In the genomic region with DNA sequence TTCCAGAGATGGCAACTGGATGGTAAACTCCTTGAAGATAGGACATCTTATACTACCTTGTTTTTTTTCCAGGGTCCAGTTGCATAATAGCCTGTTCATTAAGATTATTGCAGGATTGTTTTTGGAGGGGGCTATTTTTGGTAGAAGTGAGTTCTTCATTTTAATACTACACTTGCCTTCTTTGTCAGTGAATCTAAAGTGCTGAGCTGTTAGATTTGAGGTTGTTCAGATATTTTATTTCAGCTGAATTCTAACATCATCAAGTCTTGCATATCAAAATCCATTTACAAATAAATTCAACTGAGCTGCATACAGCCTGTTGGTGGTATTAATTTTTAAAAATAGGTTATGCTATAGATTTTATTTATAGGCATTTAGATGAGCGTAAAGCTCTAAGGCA, we compare ENCODE assay signal across 1 cellular context.
A peak's percentile ranks its signal among the peaks of the same experiment; 100 is the strongest.
TF ChIP-seq lines count a peak whose summit lies in the region.

No MANE protein-coding gene starts in this region.

TF ChIP-seq in K562, 482 proteins besides CTCF, POLR2A, EP300 and RAD21 (continued from another document):
- TF ChIP-seq ZNF696 (CRISPR knock-in tag; conservative IDR thresholded peaks at IDR 0.05) (no peak), C11orf30 (IDR thresholded peaks at IDR 0.05; ENCODE audit: low read depth) (peak; percentile 71)
